Comparison of ENCODE assay signal across 8 cellular contexts in genomic region chr4:183797445-183798248, GRCh38.
DNase-seq lines count a peak whose midpoint lies in the region; ATAC-seq, FAIRE-seq and TF ChIP-seq lines count a peak whose summit lies in the region.

No MANE protein-coding gene starts in this region.

- peak overlapping the region; percentile 61 to 71 for H3K27ac ChIP-seq in kidney (ENCODE audit: low read depth in 2 of 2, low read length in 2 of 2)

- ATAC-seq in GM21528 (IDR thresholded peaks at IDR 0.05; ENCODE audit: low FRiP score, unreplicated experiment), result no peak

- intact Hi-C loops in kidney (cut with DNase I), result no loop called here

- peak overlapping the region; percentile 56 for H3K4me3 Mint-ChIP-seq in stimulated activated naive CD8-positive, alpha-beta T cell treated with anti-CD3 and anti-CD28 coated beads, Interleukin-15, Interleukin-2, amounts not matched to agents 100 ng/mL and 50 ng/mL, for 24 hours

- no peaks in the 10 kb centered on the region for H3K36me3 Mint-ChIP-seq in stimulated activated naive CD8-positive, alpha-beta T cell treated with anti-CD3 and anti-CD28 coated beads, Interleukin-15, Interleukin-2, amounts not matched to agents 100 ng/mL and 50 ng/mL, for 24 hours (ENCODE audit: low read depth)

- H3K4me3 ChIP-seq in kidney (ENCODE audit: low read length in 2 of 2), result peak overlapping the region; percentile 45 to 70

- H3K4me1 Mint-ChIP-seq in stimulated activated naive CD8-positive, alpha-beta T cell treated with anti-CD3 and anti-CD28 coated beads, Interleukin-15, Interleukin-2, amounts not matched to agents 100 ng/mL and 50 ng/mL, for 24 hours (ENCODE audit: low read depth), result peaks cover 13% of the 10 kb centered on the region

- in situ Hi-C loops in T47D (cut with HindIII; ENCODE audit: low pct_unique_long_range_greater_than_20kb, low sequenced_read_pairs), result no loop called here

- H3K4me1 ChIP-seq in kidney (ENCODE audit: control insufficient read depth in 1 of 2, insufficient read depth in 1 of 2, low read depth in 1 of 2, low read length in 2 of 2), result no peaks in the 10 kb centered on the region

- peak; percentile 6 for DNase-seq in AG08395 (ENCODE audit: low spot score)
- peak; percentile 6 for DNase-seq in HS-5 (ENCODE audit: low read depth)
- peak; percentile 6 to 31 for DNase-seq in T47D (ENCODE audit: low read depth in 1 of 2, low spot score in 1 of 2)
- DNase-seq in kidney, result peak; percentile 81
- no peak for DNase-seq in anterior cingulate cortex (lab: John Stamatoyannopoulos, UW)
- no peak for DNase-seq in NCI-H82 treated with DMSO at 0.1 percent for 48 hours (lab: John Stamatoyannopoulos, UW; ENCODE audit: unreplicated experiment)

- peaks cover 11% of the 10 kb centered on the region for H3K9me3 Mint-ChIP-seq in stimulated activated naive CD8-positive, alpha-beta T cell treated with anti-CD3 and anti-CD28 coated beads, Interleukin-15, Interleukin-2, amounts not matched to agents 100 ng/mL and 50 ng/mL, for 24 hours

- H3K9me3 ChIP-seq in kidney (ENCODE audit: control insufficient read depth in 1 of 2, low read length in 2 of 2), result peaks cover 0 to 13% of the 10 kb centered on the region in 2 donors

- no peak overlapping the region for H3K27ac Mint-ChIP-seq in stimulated activated naive CD8-positive, alpha-beta T cell treated with anti-CD3 and anti-CD28 coated beads, Interleukin-15, Interleukin-2, amounts not matched to agents 100 ng/mL and 50 ng/mL, for 24 hours

- no peak for FAIRE-seq in kidney (lab: Jason Lieb, UNC)

- H3K36me3 ChIP-seq in kidney (ENCODE audit: control insufficient read depth in 1 of 2, insufficient read depth in 2 of 2, low read length in 2 of 2), result no peaks in the 10 kb centered on the region

- peak overlapping the region; percentile 49 to 51 for H3K9ac ChIP-seq in kidney (ENCODE audit: low read length in 2 of 2)

- H3K27me3 Mint-ChIP-seq in stimulated activated naive CD8-positive, alpha-beta T cell treated with anti-CD3 and anti-CD28 coated beads, Interleukin-15, Interleukin-2, amounts not matched to agents 100 ng/mL and 50 ng/mL, for 24 hours, result peaks cover 75% of the 10 kb centered on the region

- TF ChIP-seq CTCF in kidney (IDR thresholded peaks at IDR 0.05; ENCODE audit: borderline replicate concordance, extremely low read depth, insufficient read depth), result no peak

Comparison
In these comparisons a context has a peak if more than half of its experiments do, and no peak if none do; other contexts are left out.
1. DNase-seq: peak in AG08395 (single experiment), HS-5 (single experiment), T47D (2 of 2) and kidney (single experiment); none in anterior cingulate cortex (0 of 58) and NCI-H82 treated with DMSO at 0.1 percent for 48 hours (single experiment).